In the genomic region with DNA sequence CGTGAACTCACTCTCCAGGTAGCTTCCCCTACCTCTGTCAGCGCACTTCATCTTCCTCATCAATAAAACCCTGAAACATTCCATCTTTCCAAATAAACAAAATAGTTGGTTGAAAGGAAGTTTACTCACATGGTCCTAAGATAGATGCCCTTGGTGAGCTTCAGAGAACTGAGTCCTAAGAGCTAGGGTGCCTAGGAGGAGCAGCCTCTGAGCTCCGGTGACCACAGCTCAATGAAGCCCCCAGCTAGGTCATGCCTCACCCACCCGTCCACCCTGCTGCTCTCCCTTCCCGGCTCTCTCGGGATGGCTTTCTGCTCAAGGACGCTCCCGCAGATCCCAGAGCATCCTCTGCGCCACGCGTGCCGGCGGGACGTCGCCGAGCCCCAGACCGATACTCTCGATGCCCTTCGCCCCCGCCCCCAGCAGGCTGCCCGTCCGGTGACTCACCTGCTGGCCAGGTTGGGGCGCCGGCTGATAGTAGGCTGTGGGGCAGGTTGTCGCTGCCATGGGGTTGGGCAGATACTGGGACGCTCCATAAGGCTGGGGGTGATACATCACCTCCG, we compare ENCODE assay signal across 9 cellular contexts. TPM values are rescaled to one million over a fixed set of nuclear protein-coding genes. Genes with fewer than 3 reads are reported as not detected.
DNase-seq lines count a peak whose midpoint lies in the region; ATAC-seq, FAIRE-seq and TF ChIP-seq lines count a peak whose summit lies in the region.
"Had no signal": no experiment of that assay in that cellular context is flagged by ENCODE, and none has a peak within 500 bp of the region (broad histone marks: within the 10 kb centered on the region; RNA-seq: fewer than 3 reads in every experiment).

No MANE protein-coding gene starts in this region.

- FAIRE-seq in GM12891 (lab: Jason Lieb, UNC), result no peak

- no peaks in the 10 kb centered on the region for H3K27me3 ChIP-seq in muscle layer of colon (ENCODE audit: control insufficient read depth in 1 of 2, insufficient read depth in 2 of 2, low read length in 2 of 2)
- no peaks in the 10 kb centered on the region for H3K27me3 ChIP-seq in CD8-positive, alpha-beta T cell (ENCODE audit: insufficient read depth, low read length)

- peak; percentile 37 for DNase-seq in AG20443 (ENCODE audit: low spot score)
- no peak for DNase-seq in coronary artery (ENCODE audit: low spot score)
- no peak for DNase-seq in CD8-positive, alpha-beta T cell
- no peak for DNase-seq in GM12891 (ENCODE audit: insufficient read length, low spot score)

- no peaks in the 10 kb centered on the region for H3K36me3 ChIP-seq in muscle layer of colon (ENCODE audit: insufficient read depth, low read length)
- no peaks in the 10 kb centered on the region for H3K36me3 ChIP-seq in CD8-positive, alpha-beta T cell (ENCODE audit: insufficient read depth, low read length)

- no peak for TF ChIP-seq CTCF in coronary artery (IDR thresholded peaks at IDR 0.05)
- TF ChIP-seq CTCF in CD8-positive, alpha-beta T cell (IDR thresholded peaks at IDR 0.05), result no peak

- POLR2A ChIA-PET in CD8-positive, alpha-beta T cell (lab: Charles Lee), result no interaction called here

- peak overlapping the region; percentile 77 for H3K9ac ChIP-seq in muscle layer of colon (ENCODE audit: low read length)

- intact Hi-C loops in CD8-positive, alpha-beta T cell (cut with DNase I, micrococcal nuclease), result no loop called here

- TF ChIP-seq POLR2A in GM12891 (IDR thresholded peaks at IDR 0.05; ENCODE audit: low read depth, low read length), result no peak

- H3K4me1 ChIP-seq in muscle layer of colon (ENCODE audit: insufficient read depth, low read length), result peaks cover 20% of the 10 kb centered on the region
- H3K4me1 ChIP-seq in CD8-positive, alpha-beta T cell (ENCODE audit: insufficient read depth, low read length), result no peaks in the 10 kb centered on the region

- no peak overlapping the region for H3K4me3 Mint-ChIP-seq in CD8-positive, alpha-beta T cell
- H3K4me3 Mint-ChIP-seq: activated naive CD8-positive, alpha-beta T cell had no signal

- H3K36me3 Mint-ChIP-seq in CD8-positive, alpha-beta T cell, result no peaks in the 10 kb centered on the region
- H3K36me3 Mint-ChIP-seq: activated naive CD8-positive, alpha-beta T cell had no signal

- no peaks in the 10 kb centered on the region for H3K9me3 Mint-ChIP-seq in CD8-positive, alpha-beta T cell

- CTCF ChIA-PET in CD8-positive, alpha-beta T cell (lab: Charles Lee), result no interaction called here

- no peaks in the 10 kb centered on the region for H3K9me3 ChIP-seq in muscle layer of colon (ENCODE audit: low read length)
- H3K9me3 ChIP-seq in CD8-positive, alpha-beta T cell (ENCODE audit: low read length), result no peaks in the 10 kb centered on the region

- ATAC-seq in HG03135 (IDR thresholded peaks at IDR 0.05; ENCODE audit: unreplicated experiment), result peak; percentile 5
- no peak for ATAC-seq in CD8-positive, alpha-beta T cell
- ATAC-seq in HG02840 (IDR thresholded peaks at IDR 0.05; ENCODE audit: low FRiP score, unreplicated experiment), result no peak
- ATAC-seq in GM21723 (IDR thresholded peaks at IDR 0.05; ENCODE audit: unreplicated experiment), result no peak

- H3K27ac ChIP-seq in coronary artery, result peak overlapping the region; percentile 94 to 96
- H3K27ac ChIP-seq in muscle layer of colon (ENCODE audit: low read depth, low read length), result peak overlapping the region; percentile 79
- no peak overlapping the region for H3K27ac ChIP-seq in CD8-positive, alpha-beta T cell (ENCODE audit: low read depth, low read length)

- H3K27me3 Mint-ChIP-seq in CD8-positive, alpha-beta T cell (ENCODE audit: low read depth), result peaks cover 28% of the 10 kb centered on the region

- no peak overlapping the region for H3K27ac Mint-ChIP-seq in CD8-positive, alpha-beta T cell
- H3K27ac Mint-ChIP-seq: activated naive CD8-positive, alpha-beta T cell had no signal

- H3K4me3 ChIP-seq in coronary artery, result peak overlapping the region; percentile 97
- H3K4me3 ChIP-seq in muscle layer of colon (ENCODE audit: low read depth in 1 of 2, low read length in 2 of 2), result peak overlapping the region; percentile 66 to 68
- no peak overlapping the region for H3K4me3 ChIP-seq in CD8-positive, alpha-beta T cell (ENCODE audit: low read depth, low read length)

- H3K4me1 Mint-ChIP-seq in CD8-positive, alpha-beta T cell (ENCODE audit: low read depth), result peaks cover 3% of the 10 kb centered on the region

TF ChIP-seq in GM12891, 5 proteins besides CTCF, POLR2A, EP300 and RAD21:
- no peak for TF ChIP-seq POLR2AphosphoS5 (IDR thresholded peaks at IDR 0.05; ENCODE audit: low read depth, low read length)
TF ChIP-seq in GM12891: peak in this region for 0.

RNA-seq across cellular contexts. Expression of gene VGLL3, which starts 0.7 kb away (rescaled TPM):
- not detected for total RNA-seq in CD8-positive, alpha-beta T cell
- polyA plus RNA-seq in GM12891 (2012; ENCODE audit: low read depth, missing spikeins), result not detected
